14 cellular contexts compared by ENCODE assay signal in the genomic region with DNA sequence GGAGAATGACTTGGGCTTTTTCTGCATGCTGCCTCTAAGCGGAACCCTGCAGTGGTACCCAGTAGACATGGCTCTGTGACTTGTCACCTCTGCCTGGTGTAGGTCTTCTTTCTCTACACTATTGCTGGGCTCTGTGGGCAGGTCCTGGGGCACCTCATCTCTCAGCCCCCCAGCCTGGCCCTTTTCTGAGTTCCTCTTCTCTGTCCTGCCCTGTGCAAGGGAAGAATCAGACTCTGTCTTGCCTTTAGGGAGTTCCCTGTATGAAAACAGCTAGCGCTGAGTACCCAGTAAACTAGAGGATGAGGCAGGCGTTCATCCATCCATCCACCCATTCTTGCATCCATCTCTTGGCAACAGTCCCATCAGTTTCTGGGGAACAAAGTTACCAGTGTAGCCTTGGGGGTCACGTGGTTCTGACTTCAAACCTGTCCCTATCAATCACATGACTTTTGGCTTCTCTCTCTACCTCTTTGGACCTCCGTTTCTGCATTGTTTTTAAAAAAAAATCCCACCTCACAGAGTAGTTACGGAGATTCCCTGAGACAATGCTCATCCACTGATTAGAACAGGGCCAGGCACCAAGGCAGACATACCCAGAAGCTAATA.
DNase-seq lines count a peak whose midpoint lies in the region; ATAC-seq lines count a peak whose summit lies in the region.
"Had no signal": no experiment of that assay in that cellular context is flagged by ENCODE, and none has a peak within 500 bp of the region (broad histone marks: within the 10 kb centered on the region; RNA-seq: fewer than 3 reads in every experiment).

No MANE protein-coding gene starts in this region.

- H3K4me3 Mint-ChIP-seq in activated naive CD8-positive, alpha-beta T cell treated with anti-CD3 and anti-CD28 coated beads for 36 hours, result no peak overlapping the region
- no peak overlapping the region for H3K4me3 Mint-ChIP-seq in activated naive CD8-positive, alpha-beta T cell treated with anti-CD3 and anti-CD28 coated beads, Interleukin-2, amount 50 U/mL, for 24 hours
- peak overlapping the region; percentile 57 for H3K4me3 Mint-ChIP-seq in activated T-helper 17 cell treated with anti-CD3 and anti-CD28 coated beads, Interleukin-2, amount 50 U/mL, for 72 hours
- H3K4me3 Mint-ChIP-seq in stimulated activated effector memory CD8-positive, alpha-beta T cell treated with anti-CD3 and anti-CD28 coated beads, Interleukin-12 subunit alpha, Interleukin-12 subunit beta, amount 100 ng/mL, for 72 hours, result peak overlapping the region; percentile 11
- H3K4me3 Mint-ChIP-seq: activated CD4-positive, alpha-beta T cell treated with anti-CD3 and anti-CD28 coated beads, Interleukin-2, amount 10 ng/mL, durations not matched to agents 7 days and 5 days had no signal

- H3K4me1 Mint-ChIP-seq in activated naive CD8-positive, alpha-beta T cell treated with anti-CD3 and anti-CD28 coated beads for 36 hours, result peaks cover 23% of the 10 kb centered on the region
- peaks cover 25% of the 10 kb centered on the region for H3K4me1 Mint-ChIP-seq in activated naive CD8-positive, alpha-beta T cell treated with anti-CD3 and anti-CD28 coated beads, Interleukin-2, amount 50 U/mL, for 24 hours
- H3K4me1 Mint-ChIP-seq in activated T-helper 17 cell treated with anti-CD3 and anti-CD28 coated beads, Interleukin-2, amount 50 U/mL, for 72 hours, result peaks cover 21% of the 10 kb centered on the region
- peaks cover 24% of the 10 kb centered on the region for H3K4me1 Mint-ChIP-seq in stimulated activated effector memory CD8-positive, alpha-beta T cell treated with anti-CD3 and anti-CD28 coated beads, Interleukin-12 subunit alpha, Interleukin-12 subunit beta, amount 100 ng/mL, for 72 hours

- peak overlapping the region; percentile 71 for H3K27ac Mint-ChIP-seq in activated naive CD8-positive, alpha-beta T cell treated with anti-CD3 and anti-CD28 coated beads for 36 hours
- no peak overlapping the region for H3K27ac Mint-ChIP-seq in activated naive CD8-positive, alpha-beta T cell treated with anti-CD3 and anti-CD28 coated beads, Interleukin-2, amount 50 U/mL, for 24 hours
- peak overlapping the region; percentile 40 for H3K27ac Mint-ChIP-seq in activated T-helper 17 cell treated with anti-CD3 and anti-CD28 coated beads, Interleukin-2, amount 50 U/mL, for 72 hours
- no peak overlapping the region for H3K27ac Mint-ChIP-seq in stimulated activated effector memory CD8-positive, alpha-beta T cell treated with anti-CD3 and anti-CD28 coated beads, Interleukin-12 subunit alpha, Interleukin-12 subunit beta, amount 100 ng/mL, for 72 hours
- H3K27ac Mint-ChIP-seq: activated CD4-positive, alpha-beta T cell treated with anti-CD3 and anti-CD28 coated beads, Interleukin-2, amount 10 ng/mL, durations not matched to agents 7 days and 5 days had no signal

- H3K36me3 Mint-ChIP-seq in activated naive CD8-positive, alpha-beta T cell treated with anti-CD3 and anti-CD28 coated beads for 36 hours, result no peaks in the 10 kb centered on the region
- H3K36me3 Mint-ChIP-seq in activated naive CD8-positive, alpha-beta T cell treated with anti-CD3 and anti-CD28 coated beads, Interleukin-2, amount 50 U/mL, for 24 hours (ENCODE audit: low read depth), result no peaks in the 10 kb centered on the region
- no peaks in the 10 kb centered on the region for H3K36me3 Mint-ChIP-seq in activated T-helper 17 cell treated with anti-CD3 and anti-CD28 coated beads, Interleukin-2, amount 50 U/mL, for 72 hours (ENCODE audit: low read depth)
- H3K36me3 Mint-ChIP-seq in stimulated activated effector memory CD8-positive, alpha-beta T cell treated with anti-CD3 and anti-CD28 coated beads, Interleukin-12 subunit alpha, Interleukin-12 subunit beta, amount 100 ng/mL, for 72 hours, result no peaks in the 10 kb centered on the region

- no peaks in the 10 kb centered on the region for H3K9me3 Mint-ChIP-seq in activated naive CD8-positive, alpha-beta T cell treated with anti-CD3 and anti-CD28 coated beads for 36 hours
- no peaks in the 10 kb centered on the region for H3K9me3 Mint-ChIP-seq in activated naive CD8-positive, alpha-beta T cell treated with anti-CD3 and anti-CD28 coated beads, Interleukin-2, amount 50 U/mL, for 24 hours
- H3K9me3 Mint-ChIP-seq in activated T-helper 17 cell treated with anti-CD3 and anti-CD28 coated beads, Interleukin-2, amount 50 U/mL, for 72 hours, result no peaks in the 10 kb centered on the region
- H3K9me3 Mint-ChIP-seq in stimulated activated effector memory CD8-positive, alpha-beta T cell treated with anti-CD3 and anti-CD28 coated beads, Interleukin-12 subunit alpha, Interleukin-12 subunit beta, amount 100 ng/mL, for 72 hours, result no peaks in the 10 kb centered on the region
- H3K9me3 Mint-ChIP-seq: activated CD4-positive, alpha-beta T cell treated with anti-CD3 and anti-CD28 coated beads, Interleukin-2, amount 10 ng/mL, durations not matched to agents 7 days and 5 days had no signal

- no peak for DNase-seq in activated naive CD8-positive, alpha-beta T cell treated with anti-CD3 and anti-CD28 coated beads for 36 hours
- no peak for DNase-seq in activated naive CD8-positive, alpha-beta T cell treated with anti-CD3 and anti-CD28 coated beads, Interleukin-2, amount 50 U/mL, for 24 hours
- no peak for DNase-seq in stimulated activated effector memory CD8-positive, alpha-beta T cell treated with anti-CD3 and anti-CD28 coated beads, Interleukin-12 subunit alpha, Interleukin-12 subunit beta, amount 100 ng/mL, for 72 hours (ENCODE audit: low spot score in 2 of 2)
- DNase-seq in NCI-H2081 treated with DMSO at 0.1 percent for 48 hours (lab: John Stamatoyannopoulos, UW) (no peak), GM19240 (ENCODE audit: insufficient read length, low spot score) (no peak)
- DNase-seq: activated effector memory CD4-positive, alpha-beta T cell treated with anti-CD3 and anti-CD28 coated beads, Interleukin-2, amount 50 U/mL, for 16 hours; GOT3; kidney; NCI-H187 treated with DMSO at 0.1 percent for 48 hours; testis had no signal

- no peaks in the 10 kb centered on the region for H3K27me3 Mint-ChIP-seq in activated naive CD8-positive, alpha-beta T cell treated with anti-CD3 and anti-CD28 coated beads for 36 hours
- no peaks in the 10 kb centered on the region for H3K27me3 Mint-ChIP-seq in activated naive CD8-positive, alpha-beta T cell treated with anti-CD3 and anti-CD28 coated beads, Interleukin-2, amount 50 U/mL, for 24 hours
- no peaks in the 10 kb centered on the region for H3K27me3 Mint-ChIP-seq in activated T-helper 17 cell treated with anti-CD3 and anti-CD28 coated beads, Interleukin-2, amount 50 U/mL, for 72 hours
- H3K27me3 Mint-ChIP-seq: activated CD4-positive, alpha-beta T cell treated with anti-CD3 and anti-CD28 coated beads, Interleukin-2, amount 10 ng/mL, durations not matched to agents 7 days and 5 days had no signal

- ATAC-seq in activated naive CD8-positive, alpha-beta T cell treated with anti-CD3 and anti-CD28 coated beads, Interleukin-2, amount 50 U/mL, for 24 hours, result no peak
- ATAC-seq in GM21717 (IDR thresholded peaks at IDR 0.05; ENCODE audit: unreplicated experiment) (peak; percentile 5), HG02870 (IDR thresholded peaks at IDR 0.05; ENCODE audit: unreplicated experiment) (no peak)
- no peak for ATAC-seq in activated T-helper 17 cell treated with anti-CD3 and anti-CD28 coated beads, Interleukin-2, amount 50 U/mL, for 72 hours (replicated peaks)
- no peak for ATAC-seq in stimulated activated effector memory CD8-positive, alpha-beta T cell treated with anti-CD3 and anti-CD28 coated beads, Interleukin-12 subunit alpha, Interleukin-12 subunit beta, amount 100 ng/mL, for 72 hours

Comparison
In these comparisons a context has a peak if more than half of its experiments do, and no peak if none do; other contexts are left out.
1. H3K27ac Mint-ChIP-seq: peak in activated naive CD8-positive, alpha-beta T cell treated with anti-CD3 and anti-CD28 coated beads for 36 hours (single experiment) and activated T-helper 17 cell treated with anti-CD3 and anti-CD28 coated beads, Interleukin-2, amount 50 U/mL, for 72 hours (single experiment); none in activated naive CD8-positive, alpha-beta T cell treated with anti-CD3 and anti-CD28 coated beads, Interleukin-2, amount 50 U/mL, for 24 hours (single experiment) and stimulated activated effector memory CD8-positive, alpha-beta T cell treated with anti-CD3 and anti-CD28 coated beads, Interleukin-12 subunit alpha, Interleukin-12 subunit beta, amount 100 ng/mL, for 72 hours (single experiment).
2. H3K4me3 Mint-ChIP-seq: peak in activated T-helper 17 cell treated with anti-CD3 and anti-CD28 coated beads, Interleukin-2, amount 50 U/mL, for 72 hours (single experiment) and stimulated activated effector memory CD8-positive, alpha-beta T cell treated with anti-CD3 and anti-CD28 coated beads, Interleukin-12 subunit alpha, Interleukin-12 subunit beta, amount 100 ng/mL, for 72 hours (single experiment); none in activated naive CD8-positive, alpha-beta T cell treated with anti-CD3 and anti-CD28 coated beads for 36 hours (single experiment) and activated naive CD8-positive, alpha-beta T cell treated with anti-CD3 and anti-CD28 coated beads, Interleukin-2, amount 50 U/mL, for 24 hours (single experiment).